ENCODE assay signal across 12 cellular contexts in the genomic region with DNA sequence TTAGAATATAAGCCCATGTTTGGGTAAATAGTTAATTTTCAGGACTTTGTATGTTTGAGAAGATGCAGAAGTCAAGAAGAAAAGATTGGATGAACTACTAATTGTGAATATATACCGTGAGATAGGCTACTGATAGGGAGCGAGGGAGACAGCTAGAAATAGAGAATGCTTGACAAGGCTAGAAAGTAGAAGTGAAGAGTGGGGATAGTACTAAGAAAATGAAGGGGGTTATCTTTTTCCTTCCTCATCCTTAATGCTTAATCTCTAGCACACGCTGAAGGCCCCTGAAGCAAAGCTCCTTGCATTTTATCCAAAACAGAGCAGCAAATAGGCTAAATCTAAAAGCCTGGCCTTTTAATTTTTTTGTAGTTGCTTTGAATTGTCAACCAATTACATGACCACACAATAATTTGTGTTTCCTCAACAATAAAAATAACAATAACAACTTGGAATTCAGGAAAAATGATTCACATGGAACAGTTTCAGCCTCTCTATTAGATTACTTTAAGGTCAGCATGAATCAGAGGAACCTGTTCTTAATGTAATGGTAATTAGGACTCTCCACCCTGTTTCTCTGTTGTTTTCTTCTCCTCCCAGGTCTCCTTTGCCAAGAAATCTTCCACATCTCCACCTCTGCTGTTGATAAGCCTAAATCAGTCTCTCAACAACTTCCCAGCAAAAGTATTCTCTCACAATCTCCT.
"Had no signal": no experiment of that assay in that cellular context is flagged by ENCODE, and none has a peak within 500 bp of the region (broad histone marks: within the 10 kb centered on the region; RNA-seq: fewer than 3 reads in every experiment).

No MANE protein-coding gene starts in this region.

- H3K27me3 Mint-ChIP-seq: activated naive CD4-positive, alpha-beta T cell treated with anti-CD3 and anti-CD28 coated beads, Interleukin-2, amount 50 U/mL, for 24 hours; dendritic cell treated with granulocyte-macrophage colony-stimulating factor and Interleukin-4, amounts not matched to agents 40 ng/mL and 50 ng/mL, for 4 days had no signal

- H3K27ac Mint-ChIP-seq: activated naive CD4-positive, alpha-beta T cell treated with anti-CD3 and anti-CD28 coated beads, Interleukin-2, amount 50 U/mL, for 24 hours; brain; dendritic cell treated with granulocyte-macrophage colony-stimulating factor and Interleukin-4, amounts not matched to agents 40 ng/mL and 50 ng/mL, for 4 days had no signal

- H3K4me1 ChIP-seq: parathyroid adenoma, thyroid gland, uterus had no signal

- H3K36me3 Mint-ChIP-seq: activated naive CD4-positive, alpha-beta T cell treated with anti-CD3 and anti-CD28 coated beads, Interleukin-2, amount 50 U/mL, for 24 hours; brain had no signal

- H3K27me3 ChIP-seq: gastroesophageal sphincter, thyroid gland, uterus had no signal

- DNase-seq: activated CD4-positive, alpha-beta T cell treated with anti-CD3 and anti-CD28 coated beads, Interleukin-2, amount 50 U/mL, for 4 hours; activated T-cell treated with anti-CD3 and anti-CD28 coated beads, Interleukin-2, amount 50 U/mL, for 1 hour; cerebellar nuclear complex; retina; thyroid gland; uterus had no signal

- H3K27ac ChIP-seq: gastroesophageal sphincter, parathyroid adenoma, thyroid gland, uterus had no signal

- H3K36me3 ChIP-seq: gastroesophageal sphincter, thyroid gland, uterus had no signal

- H3K4me1 Mint-ChIP-seq: activated naive CD4-positive, alpha-beta T cell treated with anti-CD3 and anti-CD28 coated beads, Interleukin-2, amount 50 U/mL, for 24 hours; neural crest cell had no signal

- H3K9me3 ChIP-seq: gastroesophageal sphincter, thyroid gland, uterus had no signal

- H3K4me3 ChIP-seq: gastroesophageal sphincter, thyroid gland, uterus had no signal

- H3K4me3 Mint-ChIP-seq: activated naive CD4-positive, alpha-beta T cell treated with anti-CD3 and anti-CD28 coated beads, Interleukin-2, amount 50 U/mL, for 24 hours; brain; dendritic cell treated with granulocyte-macrophage colony-stimulating factor and Interleukin-4, amounts not matched to agents 40 ng/mL and 50 ng/mL, for 4 days; neural crest cell had no signal

- H3K9ac ChIP-seq: parathyroid adenoma had no signal

- H3K9me3 Mint-ChIP-seq: activated naive CD4-positive, alpha-beta T cell treated with anti-CD3 and anti-CD28 coated beads, Interleukin-2, amount 50 U/mL, for 24 hours; brain had no signal
